In genomic region chr22:49852568-49852897, GRCh38 we compare ENCODE assay signal across 1 cellular context.
TF ChIP-seq lines count a peak whose summit lies in the region.

No MANE protein-coding gene starts in this region.

TF ChIP-seq in GM12878, 131 proteins besides CTCF, POLR2A, EP300 and RAD21:
- TF ChIP-seq HDGF (IDR thresholded peaks at IDR 0.05) (0 out of 2 replicates have a peak, but pooled peaks have one; percentile 27), MTA2 (IDR thresholded peaks at IDR 0.05; ENCODE audit: low read depth) (0 out of 2 replicates have a peak, but pooled peaks have one; percentile 5)
